25 cellular contexts compared by ENCODE assay signal in the genomic region with DNA sequence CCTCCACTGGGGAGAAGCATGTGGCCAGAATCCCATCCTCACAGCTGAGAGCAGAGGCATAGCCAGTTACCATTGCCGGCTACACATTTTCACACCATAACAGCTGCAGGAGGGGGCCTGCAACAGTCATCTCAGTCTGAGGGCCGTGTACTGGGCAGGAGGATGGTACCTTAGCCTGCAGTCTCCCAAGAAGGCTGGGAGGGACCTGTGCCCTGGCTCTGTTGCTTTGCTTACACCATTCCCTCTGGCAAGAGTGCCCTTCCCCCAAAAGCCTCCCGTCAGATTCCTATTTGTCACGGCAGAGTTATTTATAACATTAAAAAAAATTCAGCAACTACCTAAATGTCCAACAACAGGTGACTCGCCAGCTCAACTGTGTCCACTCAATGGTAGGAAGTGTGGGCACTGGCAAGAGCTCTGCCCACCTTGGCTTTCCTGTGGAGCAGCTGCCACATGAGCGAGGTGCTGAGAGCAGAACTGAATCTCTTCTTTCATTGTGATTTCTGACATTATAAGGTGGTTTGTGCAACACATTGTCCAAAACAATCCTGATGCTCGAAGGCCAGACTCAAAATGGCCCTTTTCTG. TPM values are rescaled to one million over a fixed set of nuclear protein-coding genes. Genes with fewer than 3 reads are reported as not detected.
DNase-seq lines count a peak whose midpoint lies in the region; FAIRE-seq and TF ChIP-seq lines count a peak whose summit lies in the region.
"Had no signal": no experiment of that assay in that cellular context is flagged by ENCODE, and none has a peak within 500 bp of the region (broad histone marks: within the 10 kb centered on the region; RNA-seq: fewer than 3 reads in every experiment).

No MANE protein-coding gene starts in this region.

- H3K4me3 ChIP-seq in Karpas-422 (ENCODE audit: low read length) (no peak overlapping the region), H1 (ENCODE audit: extremely low read depth in 1 of 4, insufficient read depth in 2 of 4, low read depth in 3 of 4, low read length in 4 of 4) (no peak overlapping the region)
- H3K4me3 ChIP-seq: MG63 had no signal

- H3K4me2 ChIP-seq in Karpas-422 (ENCODE audit: low read depth, low read length, poor library complexity, severe bottlenecking) (peak overlapping the region; percentile 6), H1 (ENCODE audit: insufficient read depth in 1 of 2, low read depth in 2 of 2, low read length in 2 of 2) (no peak overlapping the region)

- TF ChIP-seq RAD21 in H1 (IDR thresholded peaks at IDR 0.05 in 1 of 2, conservative IDR thresholded peaks at IDR 0.05 in 1 of 2; ENCODE audit: low read depth in 2 of 2, low read length in 2 of 2), result no peak

- H3K4me3 Mint-ChIP-seq in neural crest cell, result peak overlapping the region; percentile 60
- H3K4me3 Mint-ChIP-seq: H9 had no signal

- no peak overlapping the region for H3K18ac ChIP-seq in H1 (ENCODE audit: extremely low read depth, low read length)

- no peak overlapping the region for H4K8ac ChIP-seq in H1 (ENCODE audit: extremely low read depth, insufficient read depth, low read length)

- POLR2A ChIA-PET in H1 (lab: Charles Lee; ENCODE audit: partially characterized antibody), result interaction anchor here (0.6 to 14.0 kb wide), 4 partner anchors 9 to 163 kb away, joined by 3 to 149 read pairs (median 4); a partner anchor contains a TSS

- no peak overlapping the region for H2BK15ac ChIP-seq in H1 (ENCODE audit: low read length)

- H4K5ac ChIP-seq in H1 (ENCODE audit: insufficient read length, low read depth, low read length), result no peak overlapping the region

- H3K4me1 Mint-ChIP-seq in neural crest cell, result peaks cover 31% of the 10 kb centered on the region

- H4K20me1 ChIP-seq in Karpas-422 (ENCODE audit: insufficient read depth, low read depth, low read length) (peaks cover 8% of the 10 kb centered on the region; the same call in 1 of the 2 replicates), H1 (replicated peaks in 1 of 2; ENCODE audit: control insufficient read depth in 1 of 2, insufficient read depth in 2 of 2, low read length in 2 of 2) (peaks cover 14 to 30% of the 10 kb centered on the region in 2 experiments)

- H2AK5ac ChIP-seq in H1 (ENCODE audit: low read depth, low read length), result no peak overlapping the region

- no peak overlapping the region for H3K4ac ChIP-seq in H1 (replicated peaks; ENCODE audit: insufficient read length, low read depth, low read length)

- no peak for TF ChIP-seq EP300 in H1 (IDR thresholded peaks at IDR 0.05; ENCODE audit: borderline replicate concordance in 1 of 2, low read depth in 2 of 2, low read length in 2 of 2)

- H3K56ac ChIP-seq in H1 (replicated peaks; ENCODE audit: insufficient read length, low read depth, low read length), result no peak overlapping the region

- H3K27me3 ChIP-seq in Karpas-422 (ENCODE audit: low read length), result no peaks in the 10 kb centered on the region
- H3K27me3 ChIP-seq in H1 (replicated peaks in 1 of 4; ENCODE audit: control insufficient read depth in 3 of 4, extremely low read depth in 1 of 4, insufficient read depth in 3 of 4, low read length in 3 of 4), result no peaks in the 10 kb centered on the region; a peak in 1 of 7 replicates
- H3K27me3 ChIP-seq: MG63 had no signal

- DNase-seq in Karpas-422, result no peak
- DNase-seq in H1 (ENCODE audit: low read depth in 1 of 2, low spot score in 2 of 2), result no peak
- no peak for DNase-seq in neural crest cell (ENCODE audit: low read depth, low spot score)
- peak; percentile 15 for DNase-seq in superior temporal gyrus (ENCODE audit: extremely low spot score)
- no peak for DNase-seq in OCI-M2 (lab: John Stamatoyannopoulos, UW; ENCODE audit: unreplicated experiment)
- DNase-seq in cerebellar nuclear complex (lab: John Stamatoyannopoulos, UW), result no peak
- DNase-seq in GOT3 (lab: John Stamatoyannopoulos, UW), result no peak
- DNase-seq: DMS153, DND-41, H9, KBM-7, MG63, NCI-H1105 treated with DMSO at 0.1 percent for 48 hours, NCI-H146, NCI-H2029, NCI-H446, NCI-H524 treated with DMSO at 0.1 percent for 48 hours, NCI-H774, SHP77 had no signal

- WGBS in H1 (ENCODE audit: extremely low coverage in 1 of 2, insufficient coverage in 1 of 2, insufficient read length in 1 of 2, insufficient replicate concordance in 2 of 2, low coverage in 1 of 2, low lambda C conversion rate in 2 of 2, missing lambda C conversion rate in 1 of 2), 2 experiments, result 87% methylated on average over 7 of the region's 7 CpGs; no CpG with 5 or more reads in 1 of the 2 experiments

- no peaks in the 10 kb centered on the region for H3K9me3 Mint-ChIP-seq in neural crest cell
- H3K9me3 Mint-ChIP-seq: H9 had no signal

- peaks cover 58% of the 10 kb centered on the region for H3K4me1 ChIP-seq in Karpas-422 (ENCODE audit: low read length)
- peaks cover 7 to 45% (median 31%) of the 10 kb centered on the region in 4 experiments for H3K4me1 ChIP-seq in H1 (replicated peaks in 1 of 4; ENCODE audit: control insufficient read depth in 3 of 4, insufficient read depth in 4 of 4, low read length in 3 of 4)

- no peak for FAIRE-seq in H1 (lab: Jason Lieb, UNC)
- FAIRE-seq: GM12892, GM19239 had no signal

- H3K79me1 ChIP-seq in H1 (ENCODE audit: low read depth, low read length), result peaks cover 22% of the 10 kb centered on the region

- CTCF ChIA-PET in H1 (lab: Charles Lee; ENCODE audit: partially characterized antibody), result interaction anchor here (0.7 to 11.7 kb wide), 6 partner anchors 16 to 430 kb away, joined by 3 to 89 read pairs (median 20); a partner anchor contains a TSS

- H2AFZ ChIP-seq in Karpas-422 (ENCODE audit: low read length), result no peak overlapping the region
- H2AFZ ChIP-seq in H1 (ENCODE audit: low read length), result no peak overlapping the region

- H2BK12ac ChIP-seq in H1 (ENCODE audit: low read depth, low read length), result no peak overlapping the region

- no peaks in the 10 kb centered on the region for H3K9me3 ChIP-seq in Karpas-422 (ENCODE audit: low read length)
- H3K9me3 ChIP-seq in H1 (ENCODE audit: insufficient read depth in 2 of 2, low read depth in 1 of 2, low read length in 1 of 2), result no peaks in the 10 kb centered on the region
- H3K9me3 ChIP-seq: MG63 had no signal

- TF ChIP-seq CTCF in H1 (IDR thresholded peaks at IDR 0.05; ENCODE audit: control extremely low read depth in 1 of 3, insufficient read depth in 1 of 3, low read depth in 1 of 3, low read length in 3 of 3) (no peak), neural crest cell (conservative IDR thresholded peaks at IDR 0.05) (no peak)

- peaks cover 13% of the 10 kb centered on the region; the same call in 1 of the 2 replicates for H3K23me2 ChIP-seq in H1 (ENCODE audit: low read depth, low read length)

- no peaks in the 10 kb centered on the region for H3K36me3 Mint-ChIP-seq in neural crest cell (ENCODE audit: low read depth)

- no peak overlapping the region for H2BK20ac ChIP-seq in H1 (ENCODE audit: low read length)

- H3K27ac Mint-ChIP-seq in neural crest cell (ENCODE audit: unreplicated experiment), result no peak overlapping the region

- H3K23ac ChIP-seq in H1 (ENCODE audit: insufficient read length), result no peak overlapping the region

- no peak overlapping the region for H3K27ac ChIP-seq in Karpas-422 (ENCODE audit: low read length)
- H3K27ac ChIP-seq in H1 (ENCODE audit: low read depth, low read length), result no peak overlapping the region
- H3K27ac ChIP-seq: RWPE1 had no signal

- H3K14ac ChIP-seq in H1 (ENCODE audit: insufficient read length), result no peak overlapping the region

- 0 out of 2 replicates have a peak overlapping the region, but pooled peaks have one; percentile 16 for H2BK5ac ChIP-seq in H1 (ENCODE audit: low read depth, low read length)

- no peaks in the 10 kb centered on the region for H3K9me2 ChIP-seq in Karpas-422 (replicated peaks; ENCODE audit: insufficient read depth, low read length)

- H3K36me3 ChIP-seq in Karpas-422 (ENCODE audit: insufficient read depth, low read length) (no peaks in the 10 kb centered on the region), H1 (ENCODE audit: control insufficient read depth in 2 of 4, insufficient read depth in 4 of 4, low read length in 3 of 4) (peaks cover 2 to 6% (median 5%) of the 10 kb centered on the region in 4 experiments; a peak in 5 of 8 replicates)
- H3K36me3 ChIP-seq: MG63 had no signal

- H4K91ac ChIP-seq in H1 (replicated peaks; ENCODE audit: insufficient read length, low read length), result no peak overlapping the region

- TF ChIP-seq POLR2A in H1 (IDR thresholded peaks at IDR 0.05; ENCODE audit: control extremely low read depth in 1 of 2, low read depth in 2 of 2, low read length in 2 of 2), result no peak

- H3K79me2 ChIP-seq in Karpas-422 (ENCODE audit: low read length) (no peaks in the 10 kb centered on the region), H1 (ENCODE audit: control insufficient read depth in 1 of 2, insufficient read depth in 2 of 2, low read length in 2 of 2) (peaks cover 3 to 57% of the 10 kb centered on the region in 2 experiments; a peak in 3 of 4 replicates)

- H3K9ac ChIP-seq in Karpas-422 (ENCODE audit: low read length), result no peak overlapping the region; the same call in 1 of the 2 replicates
- peak overlapping the region in 1 of 4 experiments; percentile 11; a peak in 1 of 7 replicates for H3K9ac ChIP-seq in H1 (replicated peaks in 1 of 4; ENCODE audit: extremely low read depth in 1 of 4, low read depth in 3 of 4, low read length in 3 of 4)

- no peak overlapping the region for H2BK120ac ChIP-seq in H1 (replicated peaks; ENCODE audit: low read depth, low read length)

- H3K27me3 Mint-ChIP-seq in neural crest cell (ENCODE audit: low read depth), result no peaks in the 10 kb centered on the region

RNA-seq across cellular contexts. Expression of a gene that starts 4.4 kb away (rescaled TPM):
- 3.2 and 7.8 TPM in 2 replicates for total RNA-seq in Karpas-422 (2014; rRNA removed; shearing (Covaris generic); ENCODE audit: low replicate concordance)
- total RNA-seq in H1 (2021; fragmentation: NEBNext Ultra II Directional; extraction: Animal tissue kit (Norgen Biotek cat#: 25700)), result 66.4 and 67.9 TPM in 2 replicates
- 56.3 and 74.5 TPM in 2 replicates for polyA plus RNA-seq in H1 (2011; rRNA removed)
- 80.5 TPM for polyA plus RNA-seq in H1 (2011; cell fraction: cytosol; rRNA removed)
- 277 TPM for polyA plus RNA-seq in H1 (2011; cell fraction: nucleus; rRNA removed)
- polyA plus RNA-seq in H1 (2012, experiment 1 of 2), result 70.4 to 87.7 TPM (median 77.8 TPM) in 4 replicates
- polyA plus RNA-seq in H1 (2012, experiment 2 of 2), result 61.8 TPM
- polyA plus RNA-seq in H1 (2013, experiment 1 of 2), result 39.4 TPM
- 33.4 TPM for polyA plus RNA-seq in H1 (2013, experiment 2 of 2)
- polyA minus RNA-seq in H1 (2011; rRNA and poly(A)+ RNA removed), result 57.9 and 66.0 TPM in 2 replicates
- 41.2 TPM for polyA minus RNA-seq in H1 (2011; cell fraction: cytosol; rRNA and poly(A)+ RNA removed)
- polyA minus RNA-seq in H1 (2011; cell fraction: nucleus; rRNA and poly(A)+ RNA removed), result 57.3 TPM
- 41.2 and 43.1 TPM in 2 replicates for total RNA-seq in neural crest cell
- total RNA-seq: A172 had no signal
- polyA plus RNA-seq: BJ had no signal

RNA-seq across cellular contexts. Expression of a gene that starts 8.9 kb away (rescaled TPM):
- total RNA-seq in Karpas-422 (2014; rRNA removed; shearing (Covaris generic); ENCODE audit: low replicate concordance), result 5.9 and 9.2 TPM in 2 replicates
- total RNA-seq in H1 (2021; fragmentation: NEBNext Ultra II Directional; extraction: Animal tissue kit (Norgen Biotek cat#: 25700)), result 25.4 and 28.1 TPM in 2 replicates
- polyA plus RNA-seq in H1 (2011; rRNA removed), result 27.7 and 29.5 TPM in 2 replicates
- polyA plus RNA-seq in H1 (2011; cell fraction: cytosol; rRNA removed), result 29.3 TPM
- 101 TPM for polyA plus RNA-seq in H1 (2011; cell fraction: nucleus; rRNA removed)
- polyA plus RNA-seq in H1 (2012, experiment 1 of 2), result 21.5 to 33.3 TPM (median 29.6 TPM) in 4 replicates
- polyA plus RNA-seq in H1 (2012, experiment 2 of 2), result 18.8 TPM
- 22.0 TPM for polyA plus RNA-seq in H1 (2013, experiment 1 of 2)
- 20.9 TPM for polyA plus RNA-seq in H1 (2013, experiment 2 of 2)
- 37.3 and 44.4 TPM in 2 replicates for polyA minus RNA-seq in H1 (2011; rRNA and poly(A)+ RNA removed)
- polyA minus RNA-seq in H1 (2011; cell fraction: cytosol; rRNA and poly(A)+ RNA removed), result 14.4 TPM
- polyA minus RNA-seq in H1 (2011; cell fraction: nucleus; rRNA and poly(A)+ RNA removed), result 39.7 TPM
- 33.4 and 38.1 TPM in 2 replicates for total RNA-seq in neural crest cell

RNA-seq across cellular contexts. Expression of a gene that starts 38.4 kb away (rescaled TPM):
- not detected in 2 replicates for total RNA-seq in Karpas-422 (2014; rRNA removed; shearing (Covaris generic); ENCODE audit: low replicate concordance)
- 4.8 and 7.6 TPM in 2 replicates for total RNA-seq in H1 (2021; fragmentation: NEBNext Ultra II Directional; extraction: Animal tissue kit (Norgen Biotek cat#: 25700))
- polyA plus RNA-seq in H1 (2011; rRNA removed), result 7.6 and 9.4 TPM in 2 replicates
- 7.7 TPM for polyA plus RNA-seq in H1 (2011; cell fraction: cytosol; rRNA removed)
- polyA plus RNA-seq in H1 (2011; cell fraction: nucleus; rRNA removed), result 42.5 TPM
- 3.3 to 8.7 TPM (median 5.8 TPM) in 4 replicates for polyA plus RNA-seq in H1 (2012, experiment 1 of 2)
- polyA plus RNA-seq in H1 (2012, experiment 2 of 2), result 3.9 TPM
- polyA plus RNA-seq in H1 (2013, experiment 1 of 2), result 6.4 TPM
- 3.9 TPM for polyA plus RNA-seq in H1 (2013, experiment 2 of 2)
- polyA minus RNA-seq in H1 (2011; rRNA and poly(A)+ RNA removed), result 6.6 and 13.8 TPM in 2 replicates
- 4.0 TPM for polyA minus RNA-seq in H1 (2011; cell fraction: cytosol; rRNA and poly(A)+ RNA removed)
- 20.9 TPM for polyA minus RNA-seq in H1 (2011; cell fraction: nucleus; rRNA and poly(A)+ RNA removed)
- total RNA-seq in neural crest cell, result 1.4 and 2.6 TPM in 2 replicates
- total RNA-seq: SK-MEL-5 had no signal

RNA-seq across cellular contexts. Expression of a gene that starts 51.5 kb away (rescaled TPM):
- total RNA-seq in Karpas-422 (2014; rRNA removed; shearing (Covaris generic); ENCODE audit: low replicate concordance), result 10.5 and 24.4 TPM in 2 replicates
- 0.34 and 1.9 TPM in 2 replicates for total RNA-seq in H1 (2021; fragmentation: NEBNext Ultra II Directional; extraction: Animal tissue kit (Norgen Biotek cat#: 25700))
- polyA plus RNA-seq in H1 (2011; rRNA removed), result 0.65 and 1.8 TPM in 2 replicates
- polyA plus RNA-seq in H1 (2011; cell fraction: cytosol; rRNA removed), result 1.6 TPM
- 8.9 TPM for polyA plus RNA-seq in H1 (2011; cell fraction: nucleus; rRNA removed)
- polyA plus RNA-seq in H1 (2012, experiment 1 of 2), result 0.66 to 1.4 TPM (median 0.97 TPM) in 4 replicates
- 0.46 TPM for polyA plus RNA-seq in H1 (2012, experiment 2 of 2)
- 0.26 TPM for polyA plus RNA-seq in H1 (2013, experiment 1 of 2)
- polyA plus RNA-seq in H1 (2013, experiment 2 of 2), result 0.22 TPM
- polyA minus RNA-seq in H1 (2011; rRNA and poly(A)+ RNA removed), result 1.3 TPM in 1 of 2 replicates, not detected in the other
- polyA minus RNA-seq in H1 (2011; cell fraction: cytosol; rRNA and poly(A)+ RNA removed), result not detected
- polyA minus RNA-seq in H1 (2011; cell fraction: nucleus; rRNA and poly(A)+ RNA removed), result 2.8 TPM
- 4.2 and 6.0 TPM in 2 replicates for total RNA-seq in neural crest cell
